In the genomic region with DNA sequence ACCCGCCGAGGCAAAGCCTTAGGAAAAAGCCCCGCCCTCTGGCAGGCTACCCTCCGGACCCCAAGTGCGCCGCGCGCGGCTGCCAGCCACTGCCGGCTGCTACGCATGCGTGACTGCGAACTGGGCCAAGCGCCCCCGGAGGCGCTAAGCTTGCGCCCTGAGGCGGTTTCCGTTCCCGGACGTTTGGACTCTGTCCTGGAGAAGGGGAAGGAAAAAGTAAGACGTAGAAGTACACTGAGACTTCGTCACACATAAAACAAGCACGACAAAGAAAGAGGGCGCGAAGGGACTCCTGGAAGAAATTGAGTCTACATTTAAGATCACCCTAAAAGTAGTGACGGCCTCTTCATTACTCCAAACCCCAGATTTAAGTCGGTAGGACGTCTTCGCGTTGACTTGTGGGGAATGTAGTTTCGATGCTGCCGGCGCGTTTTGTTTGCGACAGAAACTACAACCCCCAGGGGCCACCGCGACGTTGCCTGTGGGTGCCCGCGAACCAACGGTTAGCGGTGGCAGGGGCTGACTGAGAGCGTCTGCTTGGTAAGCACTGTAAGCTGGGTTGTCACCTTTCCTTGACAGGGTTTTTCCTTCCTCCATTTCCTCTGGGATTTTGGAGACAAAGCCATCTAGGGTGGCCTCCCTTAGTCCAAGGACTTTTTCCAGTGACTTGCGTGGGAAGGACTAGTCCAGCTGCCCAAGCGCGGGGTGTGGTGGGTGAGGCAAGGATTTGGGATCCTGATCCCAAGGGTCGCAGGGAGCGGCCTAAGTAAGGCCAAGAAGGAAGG, we compare ENCODE assay signal across 8 cellular contexts. TPM values are rescaled to one million over a fixed set of nuclear protein-coding genes. Genes with fewer than 3 reads are reported as not detected.
DNase-seq lines count a peak whose midpoint lies in the region; ATAC-seq and TF ChIP-seq lines count a peak whose summit lies in the region.

A gene (plus strand): TSS at position 472 of the 785 bp plus-strand sequence. CDS start 49,715 bp downstream, outside the sequence.

- peak; percentile 75 for ATAC-seq in HG02642 (IDR thresholded peaks at IDR 0.05; ENCODE audit: poor library complexity, unreplicated experiment)

- H3K27ac ChIP-seq in thymus (ENCODE audit: low read depth): peak within 1 kb of the TSS; percentile 99

- H3K36me3 ChIP-seq in thymus (ENCODE audit: control insufficient read depth, insufficient read depth): no peaks in the 10 kb centered on the region

- H3K27ac Mint-ChIP-seq in osteocyte (ENCODE audit: unreplicated experiment): peak within 1 kb of the TSS; percentile 100

- peaks cover 38% of the 10 kb centered on the region for H3K4me1 Mint-ChIP-seq in osteocyte (ENCODE audit: unreplicated experiment)

- no peaks in the 10 kb centered on the region for H3K27me3 Mint-ChIP-seq in osteocyte (ENCODE audit: unreplicated experiment)

- no peaks in the 10 kb centered on the region for H3K9me3 ChIP-seq in thymus (ENCODE audit: control insufficient read depth)

- H3K4me1 ChIP-seq in thymus (ENCODE audit: control insufficient read depth, insufficient read depth, low read length): peaks cover 7% of the 10 kb centered on the region

- DNase-seq in NCI-H1105 treated with DMSO at 0.1 percent for 48 hours (lab: John Stamatoyannopoulos, UW): peak; percentile 97
- peak; percentile 75 to 97 for DNase-seq in SW 1271 (lab: John Stamatoyannopoulos, UW)
- DNase-seq in activated naive CD8-positive, alpha-beta T cell treated with anti-CD3 and anti-CD28 coated beads, Interleukin-2, amount 50 U/mL, for 16 hours (ENCODE audit: low read depth, low spot score): peak; percentile 87
- peak; percentile 93 to 99 (median 96) for DNase-seq in head of caudate nucleus
- DNase-seq in osteocyte (ENCODE audit: extremely low spot score, unreplicated experiment): peak; percentile 97

- peak within 1 kb of the TSS; percentile 95 for H3K4me3 Mint-ChIP-seq in osteocyte (ENCODE audit: unreplicated experiment)

- TF ChIP-seq CTCF in GM12872 (IDR thresholded peaks at IDR 0.05; ENCODE audit: insufficient read depth, low read depth, low read length) (0 out of 3 replicates have a peak, but pooled peaks have one; percentile 29), osteocyte (IDR thresholded peaks at IDR 0.05) (no peak)

- no peaks in the 10 kb centered on the region for H3K9me3 Mint-ChIP-seq in osteocyte (ENCODE audit: unreplicated experiment)

- intact Hi-C loops in head of caudate nucleus (cut with DNase I): loop anchor here (1.0 to 10.0 kb wide), 2 partner anchors 287 to 540 kb away; a partner anchor contains a TSS

- under 1% methylated on average over 49 of the region's 49 CpGs for WGBS in thymus

- H3K36me3 Mint-ChIP-seq in osteocyte (ENCODE audit: unreplicated experiment): peaks cover 6% of the 10 kb centered on the region

- H3K4me3 ChIP-seq in thymus (ENCODE audit: low read length): peak within 1 kb of the TSS; percentile 67

- no peaks in the 10 kb centered on the region for H3K27me3 ChIP-seq in thymus (ENCODE audit: control insufficient read depth, insufficient read depth)

RNA-seq across cellular contexts. Expression of the gene that starts here (rescaled TPM):
- 11.0 and 13.2 TPM in 2 replicates for total RNA-seq in osteocyte
- 9.9 TPM for polyA plus RNA-seq in thymus

Comparison
In these comparisons a context has a peak if more than half of its experiments do, and no peak if none do; other contexts are left out.
1. Peak in every context shown above with its lines: DNase-seq, ATAC-seq, H3K4me3 ChIP-seq and H3K27ac ChIP-seq.